In the genomic region with DNA sequence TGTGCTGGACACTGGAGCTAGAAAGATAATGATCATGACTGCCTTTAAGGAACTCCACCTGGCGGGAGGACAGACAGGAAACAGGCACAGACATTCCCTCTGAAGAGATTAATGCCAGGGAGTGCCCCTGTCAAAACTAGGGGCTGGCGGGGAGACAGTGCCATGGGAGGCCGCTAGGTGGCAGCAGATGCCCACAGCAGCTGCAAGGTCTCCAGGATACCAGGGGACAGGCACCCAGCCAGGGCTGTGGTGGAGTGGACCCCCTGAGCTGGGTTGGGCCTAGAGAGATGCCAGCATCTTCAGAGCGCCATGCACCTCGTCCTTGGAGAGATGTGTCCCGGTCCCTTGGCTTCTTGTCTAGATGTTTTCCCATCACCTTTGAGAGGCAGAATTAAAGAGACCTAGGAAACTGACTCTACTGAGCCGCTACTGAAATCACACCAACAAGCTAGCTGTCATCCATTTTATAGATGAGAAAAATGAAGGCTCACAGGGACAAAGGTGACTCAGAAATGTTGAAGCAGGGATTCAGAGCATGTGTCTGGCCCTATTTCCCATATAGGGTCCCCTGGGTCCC, we compare ENCODE assay signal across 1 cellular context.
TF ChIP-seq lines count a peak whose summit lies in the region.

No MANE protein-coding gene starts in this region.

TF ChIP-seq in GM12891, 5 proteins besides CTCF, POLR2A, EP300 and RAD21:
- TF ChIP-seq POLR2AphosphoS5 (IDR thresholded peaks at IDR 0.05; ENCODE audit: low read depth, low read length) = no peak
- no peak for TF ChIP-seq SPI1 (IDR thresholded peaks at IDR 0.05; ENCODE audit: low read depth, low read length)
- TF ChIP-seq TAF1 (IDR thresholded peaks at IDR 0.05; ENCODE audit: low read depth, low read length) = no peak
- no peak for TF ChIP-seq PAX5 (IDR thresholded peaks at IDR 0.05; ENCODE audit: insufficient read depth, low read length, severe bottlenecking)
- TF ChIP-seq POU2F2 (IDR thresholded peaks at IDR 0.05; ENCODE audit: low read depth, low read length) = no peak
